In the genomic region with DNA sequence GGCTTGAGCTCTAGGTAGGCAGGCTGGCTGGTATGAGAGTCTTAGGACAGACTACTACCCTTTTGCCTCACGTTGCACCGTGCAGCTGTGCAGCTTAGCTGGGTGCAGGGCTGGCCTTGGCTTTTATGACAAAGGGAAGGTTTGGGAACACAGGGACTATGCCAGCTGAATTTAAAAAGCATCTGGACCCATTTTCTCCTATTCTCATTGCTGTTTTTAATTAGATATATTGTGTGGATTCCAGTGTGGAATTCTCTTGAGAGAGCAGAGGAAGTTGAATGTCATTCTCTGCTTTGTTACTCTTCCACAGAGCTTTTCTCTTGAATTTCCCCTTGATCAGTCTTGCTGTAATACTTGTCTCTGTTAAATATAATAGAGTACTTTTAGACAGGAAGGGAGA, we compare ENCODE assay signal across 9 cellular contexts.
"Had no signal": no experiment of that assay in that cellular context is flagged by ENCODE, and none has a peak within 500 bp of the region (broad histone marks: within the 10 kb centered on the region; RNA-seq: fewer than 3 reads in every experiment).

No MANE protein-coding gene starts in this region.

- H3K4me2 ChIP-seq: GM23338, KMS-11 had no signal

- DNase-seq: HFFc6, KBM-7 had no signal

- H3K9me3 ChIP-seq: HAP-1 had no signal

- H3K36me3 ChIP-seq: HAP-1 had no signal

- H3K27ac ChIP-seq: HL-60, KMS-11 had no signal

- H3K4me3 ChIP-seq: GM23338, HAP-1 had no signal

- H3K9ac ChIP-seq: KMS-11 had no signal

- FAIRE-seq: H1, H54, HepG2 had no signal

- H2AFZ ChIP-seq: GM23338 had no signal

- H3K4me1 ChIP-seq: HAP-1 had no signal
